In genomic region chr3:156024904-156025303, GRCh38 we compare ENCODE assay signal across 14 cellular contexts.
DNase-seq lines count a peak whose midpoint lies in the region; ATAC-seq, FAIRE-seq and TF ChIP-seq lines count a peak whose summit lies in the region.
"Had no signal": no experiment of that assay in that cellular context is flagged by ENCODE, and none has a peak within 500 bp of the region (broad histone marks: within the 10 kb centered on the region; RNA-seq: fewer than 3 reads in every experiment).

No MANE protein-coding gene starts in this region.

- H3K4me3 Mint-ChIP-seq in naive thymus-derived CD8-positive, alpha-beta T cell, result no peak overlapping the region

- FAIRE-seq in A549 (lab: Jason Lieb, UNC) (no peak), D721Med (lab: Jason Lieb, UNC) (no peak)
- FAIRE-seq: endometrium had no signal

- H3K4me1 ChIP-seq in A549 (no peaks in the 10 kb centered on the region), HUES48 (ENCODE audit: control insufficient read depth, insufficient read depth, low read length) (peaks cover 16% of the 10 kb centered on the region), mammary epithelial cell (ENCODE audit: insufficient read depth, low read length) (peaks cover 6% of the 10 kb centered on the region)
- H3K4me1 ChIP-seq: right lobe of liver had no signal

- no peaks in the 10 kb centered on the region for H3K36me3 Mint-ChIP-seq in naive thymus-derived CD8-positive, alpha-beta T cell

- H3K79me2 ChIP-seq in mammary epithelial cell (ENCODE audit: insufficient read depth, low read length), result no peaks in the 10 kb centered on the region

- H4K20me1 ChIP-seq in mammary epithelial cell (ENCODE audit: insufficient read depth, low read length), result no peaks in the 10 kb centered on the region

- H3K27me3 ChIP-seq in HUES48 (ENCODE audit: control insufficient read depth, insufficient read depth, low read length) (no peaks in the 10 kb centered on the region), mammary epithelial cell (ENCODE audit: insufficient read depth, low read length) (no peaks in the 10 kb centered on the region)
- H3K27me3 ChIP-seq: right lobe of liver had no signal

- H3K4me2 ChIP-seq in A549, result peak overlapping the region; percentile 42
- peak overlapping the region; percentile 76 for H3K4me2 ChIP-seq in mammary epithelial cell (ENCODE audit: insufficient read depth, low read depth, low read length)

- no peak overlapping the region for H3K27ac ChIP-seq in A549
- peak overlapping the region; percentile 45 for H3K27ac ChIP-seq in HUES48 (ENCODE audit: low read depth, low read length)
- no peak overlapping the region for H3K27ac ChIP-seq in mammary epithelial cell (ENCODE audit: insufficient read depth, low read depth, low read length)
- H3K27ac ChIP-seq: right lobe of liver had no signal

- TF ChIP-seq POLR2A in A549 (IDR thresholded peaks at IDR 0.05; ENCODE audit: low read length), result no peak

- H3K27me3 Mint-ChIP-seq in naive thymus-derived CD8-positive, alpha-beta T cell, result peaks cover 0 to 20% (median 7%) of the 10 kb centered on the region in 5 donors

- H3K4me3 ChIP-seq in A549 (no peak overlapping the region), HUES48 (ENCODE audit: low read depth, low read length) (no peak overlapping the region), mammary epithelial cell (replicated peaks in 1 of 3; ENCODE audit: insufficient read depth in 1 of 3, low read depth in 2 of 3, low read length in 3 of 3) (peak overlapping the region; percentile 17 to 20 (median 20))
- H3K4me3 ChIP-seq: right lobe of liver had no signal

- TF ChIP-seq CTCF in A549 (IDR thresholded peaks at IDR 0.05) (no peak), mammary epithelial cell (conservative IDR thresholded peaks at IDR 0.05 in 1 of 2, IDR thresholded peaks at IDR 0.05 in 1 of 2; ENCODE audit: extremely low read depth in 1 of 2, insufficient read depth in 1 of 2, low read depth in 1 of 2, low read length in 2 of 2) (no peak), D721Med (IDR thresholded peaks at IDR 0.05; ENCODE audit: insufficient read depth, missing control alignments) (no peak)

- dilution Hi-C loops in mammary epithelial cell (cut with HindIII; ENCODE audit: low sequenced_read_pairs), result no loop called here

- intact Hi-C loops in mammary epithelial cell (cut with micrococcal nuclease), result no loop called here

- in situ Hi-C loops in mammary epithelial cell (cut with MboI; ENCODE audit: low sequenced_read_pairs in 2 of 2), result no loop called here

- POLR2A ChIA-PET in A549 (lab: Yijun Ruan, JAX), result no interaction called here
- POLR2A ChIA-PET in naive thymus-derived CD8-positive, alpha-beta T cell (lab: Charles Lee), result no interaction called here

- no peak overlapping the region for H3K27ac Mint-ChIP-seq in naive thymus-derived CD8-positive, alpha-beta T cell

- ATAC-seq in A549, result peak in 1 of 2 experiments; percentile 51; a peak in 3 of 6 replicates
- ATAC-seq in naive thymus-derived CD8-positive, alpha-beta T cell, result no peak
- ATAC-seq: right lobe of liver had no signal

- WGBS in A549 (ENCODE audit: missing lambda C conversion rate), result 1% methylated on average over 5 of the region's 5 CpGs
- WGBS in mammary epithelial cell (ENCODE audit: low coverage, missing lambda C conversion rate), result 0% methylated on average over 5 of the region's 5 CpGs

- H3K9me3 ChIP-seq in A549, result no peaks in the 10 kb centered on the region
- H3K9me3 ChIP-seq in HUES48 (ENCODE audit: control insufficient read depth, insufficient read depth, low read length), result no peaks in the 10 kb centered on the region
- H3K9me3 ChIP-seq in mammary epithelial cell (replicated peaks; ENCODE audit: insufficient read depth, low read length), result no peaks in the 10 kb centered on the region
- H3K9me3 ChIP-seq: right lobe of liver had no signal

- no peak for TF ChIP-seq EP300 in A549 (IDR thresholded peaks at IDR 0.05)

- no peak for TF ChIP-seq RAD21 in A549 (conservative IDR thresholded peaks at IDR 0.05 in 1 of 2, IDR thresholded peaks at IDR 0.05 in 1 of 2)

- BruUV-seq in mammary epithelial cell (replicated peaks; lab: Mats Ljungman, UMichigan), result no TSS peak

- DNase-seq in A549 (ENCODE audit: low read depth in 1 of 2, low spot score in 1 of 2), result peak in 1 of 2 experiments; percentile 9
- DNase-seq in mammary epithelial cell, result peak; percentile 20
- peak; percentile 75 for DNase-seq in islet precursor cell
- no peak for DNase-seq in D721Med (ENCODE audit: insufficient read length, low spot score)
- no peak for DNase-seq in naive thymus-derived CD8-positive, alpha-beta T cell
- no peak for DNase-seq in MV-4-11 (lab: John Stamatoyannopoulos, UW)
- no peak for DNase-seq in activated gamma-delta T cell (lab: John Stamatoyannopoulos, UW)
- DNase-seq: activated CD8-positive, alpha-beta memory T cell treated with anti-CD3 and anti-CD28 coated beads, Interleukin-2, amount 50 U/mL, for 4 hours; DMS79; Kasumi-1; NCI-H2171 treated with DMSO at 0.1 percent for 48 hours; right lobe of liver had no signal

- H3K4me1 Mint-ChIP-seq in naive thymus-derived CD8-positive, alpha-beta T cell, result no peaks in the 10 kb centered on the region

- no peaks in the 10 kb centered on the region for H3K36me3 ChIP-seq in HUES48 (ENCODE audit: control insufficient read depth, insufficient read depth, low read length)
- H3K36me3 ChIP-seq in mammary epithelial cell (ENCODE audit: insufficient read depth, low read length), result no peaks in the 10 kb centered on the region
- H3K36me3 ChIP-seq: right lobe of liver had no signal

- H3K9me3 Mint-ChIP-seq in naive thymus-derived CD8-positive, alpha-beta T cell, result no peaks in the 10 kb centered on the region

- CTCF ChIA-PET in A549 (lab: Yijun Ruan, JAX) (no interaction called here), mammary epithelial cell (lab: Charles Lee; ENCODE audit: low non-redundant PET) (no interaction called here)

- H3K9ac ChIP-seq in HUES48 (ENCODE audit: low read depth, low read length) (no peak overlapping the region), mammary epithelial cell (ENCODE audit: insufficient read depth, low read length) (no peak overlapping the region)

- peak overlapping the region; percentile 77 for H2AFZ ChIP-seq in mammary epithelial cell (ENCODE audit: low read depth, low read length)

TF ChIP-seq in A549, 52 proteins besides CTCF, POLR2A, EP300 and RAD21:
- TF ChIP-seq NR3C1 (IDR thresholded peaks at IDR 0.05), result no peak
- no peak for TF ChIP-seq HEYL (CRISPR knock-in tag; IDR thresholded peaks at IDR 0.05)
- no peak for TF ChIP-seq E2F6 (IDR thresholded peaks at IDR 0.05; ENCODE audit: borderline replicate concordance, low read depth)

Comparison
In these comparisons a context has a peak if more than half of its experiments do, and no peak if none do; other contexts are left out.
1. DNase-seq: peak in mammary epithelial cell (single experiment) and islet precursor cell (single experiment); none in D721Med (single experiment), naive thymus-derived CD8-positive, alpha-beta T cell (0 of 10), MV-4-11 (single experiment) and activated gamma-delta T cell (single experiment).
2. H3K4me3 ChIP-seq: peak in mammary epithelial cell (3 of 3); none in A549 (single experiment) and HUES48 (single experiment).